ENCODE assay signal across 1 cellular context in the genomic region with DNA sequence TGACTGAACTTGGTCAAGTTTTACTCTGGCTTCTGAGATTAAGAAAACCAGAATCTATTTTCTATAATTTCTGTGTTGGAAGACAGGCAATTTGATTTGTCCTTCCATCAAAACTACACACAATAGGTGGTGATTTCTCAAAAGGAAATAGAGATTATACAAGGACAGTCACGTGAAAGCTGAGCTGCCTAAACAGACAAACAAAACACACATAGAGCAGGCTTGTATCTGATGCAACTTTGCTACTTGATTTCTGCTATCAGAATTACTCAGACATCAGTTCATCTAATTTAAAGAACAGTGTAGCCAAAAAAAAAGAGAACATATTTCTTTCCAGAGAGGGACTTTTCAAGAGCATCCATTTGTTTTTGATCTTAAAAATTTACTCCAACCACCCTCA.
TF ChIP-seq lines count a peak whose summit lies in the region.

No MANE protein-coding gene starts in this region.

TF ChIP-seq in GM23338, 12 proteins besides CTCF, POLR2A, EP300 and RAD21 (continued from another document):
- TF ChIP-seq, protein P1, sequence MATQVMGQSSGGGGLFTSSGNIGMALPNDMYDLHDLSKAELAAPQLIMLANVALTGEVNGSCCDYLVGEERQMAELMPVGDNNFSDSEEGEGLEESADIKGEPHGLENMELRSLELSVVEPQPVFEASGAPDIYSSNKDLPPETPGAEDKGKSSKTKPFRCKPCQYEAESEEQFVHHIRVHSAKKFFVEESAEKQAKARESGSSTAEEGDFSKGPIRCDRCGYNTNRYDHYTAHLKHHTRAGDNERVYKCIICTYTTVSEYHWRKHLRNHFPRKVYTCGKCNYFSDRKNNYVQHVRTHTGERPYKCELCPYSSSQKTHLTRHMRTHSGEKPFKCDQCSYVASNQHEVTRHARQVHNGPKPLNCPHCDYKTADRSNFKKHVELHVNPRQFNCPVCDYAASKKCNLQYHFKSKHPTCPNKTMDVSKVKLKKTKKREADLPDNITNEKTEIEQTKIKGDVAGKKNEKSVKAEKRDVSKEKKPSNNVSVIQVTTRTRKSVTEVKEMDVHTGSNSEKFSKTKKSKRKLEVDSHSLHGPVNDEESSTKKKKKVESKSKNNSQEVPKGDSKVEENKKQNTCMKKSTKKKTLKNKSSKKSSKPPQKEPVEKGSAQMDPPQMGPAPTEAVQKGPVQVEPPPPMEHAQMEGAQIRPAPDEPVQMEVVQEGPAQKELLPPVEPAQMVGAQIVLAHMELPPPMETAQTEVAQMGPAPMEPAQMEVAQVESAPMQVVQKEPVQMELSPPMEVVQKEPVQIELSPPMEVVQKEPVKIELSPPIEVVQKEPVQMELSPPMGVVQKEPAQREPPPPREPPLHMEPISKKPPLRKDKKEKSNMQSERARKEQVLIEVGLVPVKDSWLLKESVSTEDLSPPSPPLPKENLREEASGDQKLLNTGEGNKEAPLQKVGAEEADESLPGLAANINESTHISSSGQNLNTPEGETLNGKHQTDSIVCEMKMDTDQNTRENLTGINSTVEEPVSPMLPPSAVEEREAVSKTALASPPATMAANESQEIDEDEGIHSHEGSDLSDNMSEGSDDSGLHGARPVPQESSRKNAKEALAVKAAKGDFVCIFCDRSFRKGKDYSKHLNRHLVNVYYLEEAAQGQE (IDR thresholded peaks at IDR 0.05; ENCODE audit: unreplicated experiment), result no peak
- no peak for TF ChIP-seq NANOG (IDR thresholded peaks at IDR 0.05; ENCODE audit: borderline replicate concordance)
